8 cellular contexts compared by ENCODE assay signal in the genomic region with DNA sequence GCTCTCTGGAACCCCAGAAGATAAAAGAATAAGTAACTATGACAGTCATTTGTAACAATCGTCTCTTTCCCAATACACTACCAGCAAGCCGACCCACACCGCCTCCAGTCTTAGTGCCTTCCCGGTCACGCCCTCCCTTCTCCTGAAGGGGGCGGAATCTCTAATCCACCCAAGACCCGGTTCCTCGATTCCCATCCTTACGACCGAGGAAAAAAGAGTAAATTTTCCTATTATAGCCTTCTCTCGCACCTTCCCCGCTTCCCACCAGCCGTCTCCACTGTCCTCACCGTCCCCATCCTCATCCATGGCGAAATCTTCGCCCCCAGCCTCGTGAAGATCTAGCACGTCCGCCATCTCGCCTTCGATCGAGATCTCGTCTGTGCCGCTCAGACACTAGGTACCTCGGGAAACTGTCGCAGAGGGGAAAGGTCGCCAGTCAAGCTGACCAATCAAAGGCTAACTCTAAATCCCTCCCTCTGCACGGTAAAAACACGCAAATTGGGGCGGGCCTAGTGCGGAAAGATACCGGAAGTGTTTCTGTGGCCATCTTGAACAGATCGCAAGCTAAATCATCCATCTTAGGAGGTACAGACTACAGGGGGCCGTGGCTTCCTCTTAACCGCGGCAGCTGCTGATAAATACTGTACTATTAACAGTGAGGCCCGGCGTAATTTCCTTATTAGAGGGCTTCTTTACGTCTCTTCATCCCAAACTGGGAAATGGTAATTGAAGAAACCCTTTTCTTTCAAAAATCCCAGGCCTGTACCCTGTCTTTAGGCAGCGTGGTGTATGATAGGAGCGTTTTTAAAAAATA. TPM values are rescaled to one million over a fixed set of nuclear protein-coding genes. Genes with fewer than 3 reads are reported as not detected.
DNase-seq lines count a peak whose midpoint lies in the region; ATAC-seq and TF ChIP-seq lines count a peak whose summit lies in the region.

A gene (minus strand): TSS at position 412 of the 814 bp plus-strand sequence. CDS start 58 bp downstream, at position 354.

- TF ChIP-seq CTCF in LNCAP (IDR thresholded peaks at IDR 0.05) (peak; percentile 79), fibroblast of mammary gland (conservative IDR thresholded peaks at IDR 0.05; ENCODE audit: control insufficient read depth, insufficient read depth, low read depth, low read length) (peak; percentile 51)

- no peaks in the 10 kb centered on the region for H3K9me3 Mint-ChIP-seq in naive thymus-derived CD8-positive, alpha-beta T cell

- POLR2A ChIA-PET in naive thymus-derived CD8-positive, alpha-beta T cell (lab: Charles Lee), result interaction anchor here (0.5 to 3.9 kb wide), 37 partner anchors 9 to 125 kb away, joined by 3 to 288 read pairs (median 7); a partner anchor contains a TSS

- DNase-seq in ELR (ENCODE audit: low read depth) (peak; percentile 99), GOT3 (lab: John Stamatoyannopoulos, UW) (peak; percentile 90), RPMI8226 (peak; percentile 99), fibroblast of mammary gland (ENCODE audit: low read depth) (peak; percentile 99)
- peak; percentile 82 to 89 for DNase-seq in activated T-helper 1 cell treated with anti-CD3 and anti-CD28 coated beads, Interleukin-2, amount 50 U/mL, for 16 hours (ENCODE audit: low read depth in 1 of 2, low spot score in 1 of 2)
- peak; percentile 72 to 98 (median 95) for DNase-seq in naive thymus-derived CD8-positive, alpha-beta T cell
- DNase-seq in stimulated activated naive CD4-positive, alpha-beta T cell (lab: John Stamatoyannopoulos, UW), result peak; percentile 79 to 97 (median 94)

- ATAC-seq in naive thymus-derived CD8-positive, alpha-beta T cell, result peak; percentile 94 to 96

- H3K36me3 Mint-ChIP-seq in naive thymus-derived CD8-positive, alpha-beta T cell, result peaks cover 0 to 17% (median 5%) of the 10 kb centered on the region in 3 donors

- peak within 1 kb of the TSS; percentile 82 for H3K4me3 ChIP-seq in fibroblast of mammary gland (ENCODE audit: control insufficient read depth, low read depth, low read length)

- H3K4me1 Mint-ChIP-seq in naive thymus-derived CD8-positive, alpha-beta T cell, result peaks cover 7 to 18% (median 16%) of the 10 kb centered on the region in 4 donors

- H3K27ac Mint-ChIP-seq in naive thymus-derived CD8-positive, alpha-beta T cell, result peak within 1 kb of the TSS in 2 of 10 donors; percentile 91 to 94

- no peaks in the 10 kb centered on the region for H3K27me3 Mint-ChIP-seq in naive thymus-derived CD8-positive, alpha-beta T cell

- H3K4me3 Mint-ChIP-seq in naive thymus-derived CD8-positive, alpha-beta T cell, result peak within 1 kb of the TSS in 3 of 10 donors; percentile 43 to 80 (median 52)

RNA-seq across cellular contexts. Expression of the gene that starts here (rescaled TPM):
- total RNA-seq in naive thymus-derived CD8-positive, alpha-beta T cell, result 100 to 1,000 TPM; 135 to 138 TPM
- 100 to 1,000 TPM; 127 to 191 (median 148) TPM for polyA plus RNA-seq in naive thymus-derived CD8-positive, alpha-beta T cell

Comparison
In these comparisons a context has a peak if more than half of its experiments do, and no peak if none do; other contexts are left out.
1. Peak in every context shown above with its lines: DNase-seq, ATAC-seq and H3K4me3 ChIP-seq.